ENCODE assay signal across 8 cellular contexts in genomic region chr16:46386840-46387498, GRCh38.
DNase-seq lines count a peak whose midpoint lies in the region; ATAC-seq and TF ChIP-seq lines count a peak whose summit lies in the region.
"Not testable (repeated sequence)": the region's sequence is repeated elsewhere in the genome, so short reads cannot be mapped to it uniquely, and the experiment has no call there.

No MANE protein-coding gene starts in this region.

- in situ Hi-C loops in G401 (cut with HindIII; ENCODE audit: low sequenced_read_pairs), result not testable (repeated sequence)

- TF ChIP-seq CTCF in fibroblast of mammary gland (conservative IDR thresholded peaks at IDR 0.05; ENCODE audit: control insufficient read depth, insufficient read depth, low read depth, low read length), result not testable (repeated sequence)

- not testable (repeated sequence) for H3K4me1 Mint-ChIP-seq in stimulated activated naive CD8-positive, alpha-beta T cell treated with anti-CD3 and anti-CD28 coated beads, Interleukin-15, amount 100 ng/mL, for 72 hours

- not testable (repeated sequence) for H3K27me3 Mint-ChIP-seq in stimulated activated naive CD8-positive, alpha-beta T cell treated with anti-CD3 and anti-CD28 coated beads, Interleukin-15, amount 100 ng/mL, for 72 hours

- DNase-seq in G401 (ENCODE audit: low spot score) (peak; percentile 4), NAMALWA (ENCODE audit: low spot score) (peak; percentile 19), activated gamma-delta T cell treated with Interleukin-2 at 50 U/mL for 16 hours (peak; percentile 36), fibroblast of mammary gland (ENCODE audit: low read depth) (peak; percentile 7), mucosa of gallbladder (ENCODE audit: low spot score) (peak; percentile 86)
- DNase-seq in stimulated activated naive CD8-positive, alpha-beta T cell treated with anti-CD3 and anti-CD28 coated beads, Interleukin-15, amount 100 ng/mL, for 72 hours, result peak; percentile 33 to 70

- H3K27ac Mint-ChIP-seq in stimulated activated naive CD8-positive, alpha-beta T cell treated with anti-CD3 and anti-CD28 coated beads, Interleukin-15, amount 100 ng/mL, for 72 hours, result not testable (repeated sequence)

- not testable (repeated sequence) for H3K4me3 Mint-ChIP-seq in stimulated activated naive CD8-positive, alpha-beta T cell treated with anti-CD3 and anti-CD28 coated beads, Interleukin-15, amount 100 ng/mL, for 72 hours

- not testable (repeated sequence) for H3K4me3 ChIP-seq in fibroblast of mammary gland (ENCODE audit: control insufficient read depth, low read depth, low read length)

- peaks cover 14 to 16% of the 10 kb centered on the region in 2 donors for H3K9me3 Mint-ChIP-seq in stimulated activated naive CD8-positive, alpha-beta T cell treated with anti-CD3 and anti-CD28 coated beads, Interleukin-15, amount 100 ng/mL, for 72 hours

- ATAC-seq in GM21390 (IDR thresholded peaks at IDR 0.05; ENCODE audit: unreplicated experiment) (peak; percentile 6), HG02943 (IDR thresholded peaks at IDR 0.05; ENCODE audit: low read depth, unreplicated experiment) (peak; percentile 4)
- peak; percentile 19 for ATAC-seq in stimulated activated naive CD8-positive, alpha-beta T cell treated with anti-CD3 and anti-CD28 coated beads, Interleukin-15, amount 100 ng/mL, for 72 hours

Comparison
In these comparisons a context has a peak if more than half of its experiments do, and no peak if none do; other contexts are left out.
1. DNase-seq: peak in every context shown above with its lines; median percentile 86 in mucosa of gallbladder; 52 in stimulated activated naive CD8-positive, alpha-beta T cell treated with anti-CD3 and anti-CD28 coated beads, Interleukin-15, amount 100 ng/mL, for 72 hours; 36 in activated gamma-delta T cell treated with Interleukin-2 at 50 U/mL for 16 hours; 19 in NAMALWA; 7 in fibroblast of mammary gland; 4 in G401.